2 cellular contexts compared by ENCODE assay signal in genomic region chr7:137832990-137833389, GRCh38. TPM values are rescaled to one million over a fixed set of nuclear protein-coding genes. Genes with fewer than 3 reads are reported as not detected.
"Had no signal": no experiment of that assay in that cellular context is flagged by ENCODE, and none has a peak within 500 bp of the region (broad histone marks: within the 10 kb centered on the region; RNA-seq: fewer than 3 reads in every experiment).

No MANE protein-coding gene starts in this region.

RNA-seq across cellular contexts. Expression of gene DGKI, which starts 13.8 kb away (rescaled TPM):
- total RNA-seq: HT-29 had no signal
- polyA plus RNA-seq: IgD-negative memory B cell had no signal
